In the genomic region with DNA sequence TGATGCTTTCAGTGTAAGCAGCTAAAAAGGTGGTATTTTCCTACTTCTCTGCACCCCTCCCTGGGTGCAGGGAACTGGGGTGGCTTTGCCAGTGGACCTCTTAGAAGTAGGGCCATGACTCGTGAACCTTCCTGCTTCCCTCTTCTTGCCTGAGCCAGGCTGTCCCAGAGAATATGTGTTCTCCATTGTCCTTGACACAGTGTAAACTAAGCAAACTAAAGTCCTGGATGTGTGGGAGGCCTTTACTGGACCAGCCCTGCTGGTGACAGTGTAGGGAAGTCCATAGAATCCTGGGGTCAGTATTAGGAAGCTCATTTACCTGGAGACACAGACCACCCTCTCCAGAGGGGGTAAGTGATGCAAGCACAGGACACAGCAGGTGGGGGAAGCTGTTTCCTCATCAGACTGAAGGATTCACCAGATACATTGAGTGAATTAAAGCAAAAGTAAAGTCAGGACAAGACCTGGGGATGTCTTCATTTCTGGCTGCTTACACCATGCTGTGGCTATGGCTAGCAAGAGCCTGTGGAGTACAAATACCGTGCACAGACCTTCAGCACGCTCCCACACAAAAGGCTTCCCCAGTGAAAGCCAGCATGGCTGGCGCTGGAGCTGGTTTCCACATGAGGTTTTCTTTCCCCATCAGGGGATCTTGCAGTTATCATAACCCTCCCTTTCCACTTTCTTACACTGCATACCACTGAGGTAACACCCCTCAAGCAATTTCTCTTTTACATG, we compare ENCODE assay signal across 21 cellular contexts.
"Had no signal": no experiment of that assay in that cellular context is flagged by ENCODE, and none has a peak within 500 bp of the region (broad histone marks: within the 10 kb centered on the region; RNA-seq: fewer than 3 reads in every experiment).

No MANE protein-coding gene starts in this region.

- H3K36me3 Mint-ChIP-seq: activated naive CD4-positive, alpha-beta T cell treated with anti-CD3 and anti-CD28 coated beads, Interleukin-2, amount 10 ng/mL, durations not matched to agents 7 days and 5 days; natural killer cell treated with Interleukin-12 subunit alpha and Interleukin-12 subunit beta and Interleukin-15 and Interleukin-18, amount 100 ng/mL, for 72 hours had no signal

- H3K27ac ChIP-seq: esophagus muscularis mucosa, gastrocnemius medialis, ovary, prostate gland, spleen, testis, vagina had no signal

- H3K4me3 ChIP-seq: esophagus muscularis mucosa, gastrocnemius medialis, ovary, prostate gland, spleen, testis, vagina had no signal

- ATAC-seq: activated CD4-positive, CD25-positive, alpha-beta regulatory T cell treated with anti-CD3 and anti-CD28 coated beads, Interleukin-2, amount 50 U/mL, for 24 hours; gastrocnemius medialis; natural killer cell treated with Interleukin-12 subunit alpha and Interleukin-12 subunit beta and Interleukin-15 and Interleukin-18, amount 100 ng/mL, for 72 hours had no signal

- H3K9me3 ChIP-seq: esophagus muscularis mucosa, gastrocnemius medialis, ovary, prostate gland, spleen, testis, vagina had no signal

- H3K36me3 ChIP-seq: esophagus muscularis mucosa, gastrocnemius medialis, ovary, prostate gland, spleen, vagina had no signal

- H3K9me3 Mint-ChIP-seq: activated CD4-positive, alpha-beta memory T cell treated with anti-CD3 and anti-CD28 coated beads, Interleukin-2, amount 10 ng/mL, durations not matched to agents 7 days and 5 days; activated naive CD4-positive, alpha-beta T cell treated with anti-CD3 and anti-CD28 coated beads, Interleukin-2, amount 10 ng/mL, durations not matched to agents 7 days and 5 days; natural killer cell treated with Interleukin-12 subunit alpha and Interleukin-12 subunit beta and Interleukin-15 and Interleukin-18, amount 100 ng/mL, for 72 hours had no signal

- H3K4me1 ChIP-seq: esophagus muscularis mucosa, prostate gland, testis, vagina had no signal

- H3K4me3 Mint-ChIP-seq: activated CD4-positive, alpha-beta memory T cell treated with anti-CD3 and anti-CD28 coated beads, Interleukin-2, amount 10 ng/mL, durations not matched to agents 7 days and 5 days; activated CD4-positive, alpha-beta T cell treated with anti-CD3 and anti-CD28 coated beads, Interleukin-2, amount 10 ng/mL, durations not matched to agents 24 days and 14 days; activated naive CD4-positive, alpha-beta T cell treated with anti-CD3 and anti-CD28 coated beads, Interleukin-2, amount 10 ng/mL, durations not matched to agents 7 days and 5 days; natural killer cell treated with Interleukin-12 subunit alpha and Interleukin-12 subunit beta and Interleukin-15 and Interleukin-18, amount 100 ng/mL, for 72 hours had no signal

- H3K27me3 Mint-ChIP-seq: activated CD4-positive, alpha-beta memory T cell treated with anti-CD3 and anti-CD28 coated beads, Interleukin-2, amount 10 ng/mL, durations not matched to agents 7 days and 5 days; activated CD4-positive, alpha-beta T cell treated with anti-CD3 and anti-CD28 coated beads, Interleukin-2, amount 10 ng/mL, durations not matched to agents 24 days and 14 days; natural killer cell treated with Interleukin-12 subunit alpha and Interleukin-12 subunit beta and Interleukin-15 and Interleukin-18, amount 100 ng/mL, for 72 hours had no signal

- H3K4me1 Mint-ChIP-seq: activated CD4-positive, alpha-beta memory T cell treated with anti-CD3 and anti-CD28 coated beads, Interleukin-2, amount 10 ng/mL, durations not matched to agents 7 days and 5 days; activated naive CD4-positive, alpha-beta T cell treated with anti-CD3 and anti-CD28 coated beads, Interleukin-2, amount 10 ng/mL, durations not matched to agents 7 days and 5 days had no signal

- H3K27me3 ChIP-seq: esophagus muscularis mucosa, gastrocnemius medialis, ovary, spleen, testis, vagina had no signal

- DNase-seq: activated CD4-positive, alpha-beta memory T cell treated with anti-CD3 and anti-CD28 coated beads, Interleukin-2, amount 10 ng/mL, durations not matched to agents 7 days and 5 days; activated CD4-positive, alpha-beta T cell treated with anti-CD3 and anti-CD28 coated beads, Interleukin-2, amount 10 ng/mL, durations not matched to agents 24 days and 14 days; activated effector memory CD4-positive, alpha-beta T cell treated with anti-CD3 and anti-CD28 coated beads, Interleukin-2, amount 50 U/mL, for 16 hours; activated naive CD4-positive, alpha-beta T cell treated with anti-CD3 and anti-CD28 coated beads, Interleukin-2, amount 10 ng/mL, durations not matched to agents 7 days and 5 days; dermis blood vessel endothelial cell; effector CD8-positive, alpha-beta T cell; gastrocnemius medialis; hippocampal formation; left ventricle myocardium superior; midbrain; ovary; spleen; stimulated activated CD4-positive, alpha-beta T cell treated with anti-CD3 and anti-CD28 coated beads, Interleukin-4, amount 100 ng/mL, for 1 hour; stimulated activated naive CD4-positive, alpha-beta T cell; testis; trophoblast cell had no signal
